Comparison of ENCODE assay signal across 8 cellular contexts in genomic region chr6:143677577-143677890, GRCh38. TPM values are rescaled to one million over a fixed set of nuclear protein-coding genes. Genes with fewer than 3 reads are reported as not detected.
DNase-seq lines count a peak whose midpoint lies in the region; ATAC-seq and TF ChIP-seq lines count a peak whose summit lies in the region.

No MANE protein-coding gene starts in this region.

- H3K4me3 ChIP-seq in HFF-Myc (replicated peaks; ENCODE audit: low read depth, low read length) (peak overlapping the region; percentile 72), iPS-15b (ENCODE audit: low read depth, low read length) (peak overlapping the region; percentile 36), skeletal muscle tissue (ENCODE audit: low read length in 3 of 3) (peak overlapping the region; percentile 50 to 79 (median 68)), mucosa of descending colon (no peak overlapping the region)

- no peak for TF ChIP-seq CTCF in HFF-Myc (IDR thresholded peaks at IDR 0.05; ENCODE audit: low read depth, low read length, missing control alignments)
- TF ChIP-seq CTCF in omental fat pad (IDR thresholded peaks at IDR 0.05): no peak
- TF ChIP-seq CTCF in mucosa of descending colon (IDR thresholded peaks at IDR 0.05): no peak

- H3K9me3 Mint-ChIP-seq in activated T-helper 1 cell treated with anti-CD3 and anti-CD28 coated beads, Interleukin-12 subunit alpha, Interleukin-12 subunit beta, Interleukin-2, Interleukin-4 antibody, amounts not matched to agents 30 ng/mL and 10 ng/mL and 1 ng/mL, durations not matched to agents 14 hours and 24 hours and 36 hours: peaks cover 8% of the 10 kb centered on the region

- no peaks in the 10 kb centered on the region for H3K9me3 ChIP-seq in iPS-15b (ENCODE audit: control insufficient read depth, insufficient read depth, low read length)
- H3K9me3 ChIP-seq in skeletal muscle tissue (ENCODE audit: control insufficient read depth in 3 of 3, low read length in 3 of 3): no peaks in the 10 kb centered on the region
- no peaks in the 10 kb centered on the region for H3K9me3 ChIP-seq in mucosa of descending colon

- H3K4me1 Mint-ChIP-seq in activated T-helper 1 cell treated with anti-CD3 and anti-CD28 coated beads, Interleukin-12 subunit alpha, Interleukin-12 subunit beta, Interleukin-2, Interleukin-4 antibody, amounts not matched to agents 30 ng/mL and 10 ng/mL and 1 ng/mL, durations not matched to agents 14 hours and 24 hours and 36 hours (ENCODE audit: low read depth): peaks cover 33% of the 10 kb centered on the region

- peaks cover 12% of the 10 kb centered on the region for H3K36me3 Mint-ChIP-seq in activated T-helper 1 cell treated with anti-CD3 and anti-CD28 coated beads, Interleukin-12 subunit alpha, Interleukin-12 subunit beta, Interleukin-2, Interleukin-4 antibody, amounts not matched to agents 30 ng/mL and 10 ng/mL and 1 ng/mL, durations not matched to agents 14 hours and 24 hours and 36 hours (ENCODE audit: low read depth)

- H3K4me1 ChIP-seq in iPS-15b (ENCODE audit: control insufficient read depth, insufficient read depth, low read length): peaks cover 46% of the 10 kb centered on the region
- peaks cover 3 to 11% (median 4%) of the 10 kb centered on the region in 3 donors for H3K4me1 ChIP-seq in skeletal muscle tissue (ENCODE audit: control insufficient read depth in 3 of 3, insufficient read depth in 3 of 3, low read length in 3 of 3)
- H3K4me1 ChIP-seq in mucosa of descending colon (ENCODE audit: low read depth): peaks cover 7% of the 10 kb centered on the region

- peak overlapping the region; percentile 33 for H3K4me3 Mint-ChIP-seq in activated T-helper 1 cell treated with anti-CD3 and anti-CD28 coated beads, Interleukin-12 subunit alpha, Interleukin-12 subunit beta, Interleukin-2, Interleukin-4 antibody, amounts not matched to agents 30 ng/mL and 10 ng/mL and 1 ng/mL, durations not matched to agents 14 hours and 24 hours and 36 hours

- intact Hi-C loops in activated T-helper 1 cell treated with anti-CD3 and anti-CD28 coated beads, Interleukin-12 subunit alpha, Interleukin-12 subunit beta, Interleukin-2, Interleukin-4 antibody, amounts not matched to agents 30 ng/mL and 10 ng/mL and 1 ng/mL, durations not matched to agents 14 hours and 24 hours and 36 hours (cut with micrococcal nuclease): loop anchor here (5.0 kb wide), 2 partner anchors 55 to 100 kb away; no protein-coding TSS in a partner anchor
- intact Hi-C loops in mucosa of descending colon (cut with DNase I, micrococcal nuclease): loop anchor here in 1 of 2 donors (5.0 kb wide), 1 partner anchor 410 kb away; no protein-coding TSS in a partner anchor

- no peak for DNase-seq in HFF-Myc (ENCODE audit: extremely low read depth, low read depth)
- DNase-seq in activated T-helper 1 cell treated with anti-CD3 and anti-CD28 coated beads, Interleukin-12 subunit alpha, Interleukin-12 subunit beta, Interleukin-2, Interleukin-4 antibody, amounts not matched to agents 30 ng/mL and 10 ng/mL and 1 ng/mL, durations not matched to agents 14 hours and 24 hours and 36 hours (ENCODE audit: low spot score): no peak
- no peak for DNase-seq in omental fat pad (ENCODE audit: low spot score)
- no peak for DNase-seq in NCI-H1417 (lab: John Stamatoyannopoulos, UW)
- no peak for DNase-seq in mucosa of descending colon
- no peak for DNase-seq in activated CD4-positive, alpha-beta T cell treated with anti-CD3 and anti-CD28 coated beads for 4 hours

- H3K27me3 ChIP-seq in iPS-15b (ENCODE audit: control insufficient read depth, insufficient read depth, low read length) (no peaks in the 10 kb centered on the region), skeletal muscle tissue (ENCODE audit: control insufficient read depth in 3 of 3, insufficient read depth in 3 of 3, low read length in 3 of 3) (no peaks in the 10 kb centered on the region)

- H3K9ac ChIP-seq in iPS-15b (ENCODE audit: low read depth, low read length) (no peak overlapping the region), skeletal muscle tissue (ENCODE audit: low read depth in 1 of 3, low read length in 3 of 3) (peak overlapping the region in 2 of 3 donors; percentile 38 to 52)

- H3K36me3 ChIP-seq in iPS-15b (ENCODE audit: control insufficient read depth, insufficient read depth, low read length) (no peaks in the 10 kb centered on the region), skeletal muscle tissue (ENCODE audit: control insufficient read depth in 3 of 3, insufficient read depth in 3 of 3, low read length in 3 of 3) (no peaks in the 10 kb centered on the region), mucosa of descending colon (ENCODE audit: low read depth) (no peaks in the 10 kb centered on the region)

- no peak overlapping the region for H3K27ac Mint-ChIP-seq in activated T-helper 1 cell treated with anti-CD3 and anti-CD28 coated beads, Interleukin-12 subunit alpha, Interleukin-12 subunit beta, Interleukin-2, Interleukin-4 antibody, amounts not matched to agents 30 ng/mL and 10 ng/mL and 1 ng/mL, durations not matched to agents 14 hours and 24 hours and 36 hours

- ATAC-seq in omental fat pad (ENCODE audit: low FRiP score) (no peak), mucosa of descending colon (no peak)

- H3K27ac ChIP-seq in skeletal muscle tissue (ENCODE audit: low read depth, low read length): peak overlapping the region; percentile 90

- peaks cover 14% of the 10 kb centered on the region for H3K27me3 Mint-ChIP-seq in activated T-helper 1 cell treated with anti-CD3 and anti-CD28 coated beads, Interleukin-12 subunit alpha, Interleukin-12 subunit beta, Interleukin-2, Interleukin-4 antibody, amounts not matched to agents 30 ng/mL and 10 ng/mL and 1 ng/mL, durations not matched to agents 14 hours and 24 hours and 36 hours (ENCODE audit: insufficient read depth)

RNA-seq across cellular contexts. Expression of gene PHACTR2, which starts 0.2 kb away (rescaled TPM):
- 63.5 and 64.5 TPM in 2 replicates for total RNA-seq in activated T-helper 1 cell treated with anti-CD3 and anti-CD28 coated beads, Interleukin-12 subunit alpha, Interleukin-12 subunit beta, Interleukin-2, Interleukin-4 antibody, amounts not matched to agents 30 ng/mL and 10 ng/mL and 1 ng/mL, durations not matched to agents 14 hours and 24 hours and 36 hours
- 38.1 TPM for total RNA-seq in skeletal muscle tissue
- total RNA-seq in omental fat pad: 100 to 1,000 TPM in 1 of 4 donors, 10 to 100 TPM in 3; 50.8 to 102 (median 65.1) TPM
- 10 to 100 TPM; 49.5 to 70.8 (median 53.4) TPM for total RNA-seq in mucosa of descending colon
